1 cellular context compared by ENCODE assay signal in genomic region chr18:80210312-80211083, GRCh38.
TF ChIP-seq lines count a peak whose summit lies in the region.

No MANE protein-coding gene starts in this region.

TF ChIP-seq in WTC11, 78 proteins besides CTCF, POLR2A, EP300 and RAD21 (continued from another document):
- no peak for TF ChIP-seq ARID4B (CRISPR knock-in tag; IDR thresholded peaks at IDR 0.05; ENCODE audit: borderline replicate concordance)
- TF ChIP-seq KAT7 (CRISPR knock-in tag; IDR thresholded peaks at IDR 0.05; ENCODE audit: borderline replicate concordance), result no peak
